8 cellular contexts compared by ENCODE assay signal in genomic region chr10:67884313-67884841, GRCh38. TPM values are rescaled to one million over a fixed set of nuclear protein-coding genes. Genes with fewer than 3 reads are reported as not detected.
DNase-seq lines count a peak whose midpoint lies in the region; ATAC-seq, FAIRE-seq and TF ChIP-seq lines count a peak whose summit lies in the region.

TSS of gene SIRT1 (plus strand) at chr10:67884656. CDS start at chr10:67884722, 66 bp downstream.

- H3K9me3 ChIP-seq in OCI-LY1 (ENCODE audit: low read length) (no peaks in the 10 kb centered on the region), endothelial cell of umbilical vein (replicated peaks; ENCODE audit: control insufficient read depth, insufficient read depth, low read length) (no peaks in the 10 kb centered on the region)

- H3K79me2 ChIP-seq in OCI-LY1 (ENCODE audit: insufficient read depth, low read length) (peaks cover 39% of the 10 kb centered on the region), endothelial cell of umbilical vein (ENCODE audit: control insufficient read depth, insufficient read depth, low read length) (peaks cover 34% of the 10 kb centered on the region)

- H4K20me1 ChIP-seq in OCI-LY1 (ENCODE audit: insufficient read depth, low read length) (no peaks in the 10 kb centered on the region), endothelial cell of umbilical vein (replicated peaks; ENCODE audit: control insufficient read depth, extremely low read depth, insufficient read depth, low read length) (no peaks in the 10 kb centered on the region)

- H3K27me3 ChIP-seq in OCI-LY1 (ENCODE audit: insufficient read depth, low read length) (no peaks in the 10 kb centered on the region), endothelial cell of umbilical vein (ENCODE audit: control insufficient read depth in 2 of 2, insufficient read depth in 2 of 2, low read length in 2 of 2) (no peaks in the 10 kb centered on the region)

- intact Hi-C loops in endothelial cell of umbilical vein (cut with micrococcal nuclease): loop anchor here (1.0 to 2.0 kb wide), 8 partner anchors 29 to 447 kb away; no protein-coding TSS in a partner anchor

- H3K4me1 ChIP-seq in OCI-LY1 (ENCODE audit: insufficient read depth, low read length, severe bottlenecking): peaks cover 19% of the 10 kb centered on the region
- H3K4me1 ChIP-seq in endothelial cell of umbilical vein (ENCODE audit: control insufficient read depth, extremely low read depth, insufficient read depth, low read length): peaks cover 11% of the 10 kb centered on the region

- peak; percentile 96 for TF ChIP-seq POLR2A in endothelial cell of umbilical vein (IDR thresholded peaks at IDR 0.05; ENCODE audit: low read depth, low read length)

- no peaks in the 10 kb centered on the region for H3K9me2 ChIP-seq in OCI-LY1 (ENCODE audit: low read depth, low read length)

- H3K9ac ChIP-seq in OCI-LY1 (ENCODE audit: low read length): peak within 1 kb of the TSS; percentile 71
- H3K9ac ChIP-seq in endothelial cell of umbilical vein (replicated peaks; ENCODE audit: extremely low read depth, insufficient read depth, low read length): peak within 1 kb of the TSS; percentile 79

- FAIRE-seq in endothelial cell of umbilical vein (lab: Jason Lieb, UNC): peak; percentile 70

- H3K4me2 ChIP-seq in OCI-LY1 (ENCODE audit: low read length): peak within 1 kb of the TSS; percentile 66
- peak within 1 kb of the TSS; percentile 98 for H3K4me2 ChIP-seq in endothelial cell of umbilical vein (ENCODE audit: insufficient read depth, low read length)

- TF ChIP-seq CTCF in OCI-LY1 (IDR thresholded peaks at IDR 0.05; ENCODE audit: low read length) (no peak), endothelial cell of umbilical vein (IDR thresholded peaks at IDR 0.05; ENCODE audit: extremely low read depth in 1 of 2, insufficient read depth in 1 of 2, low read depth in 1 of 2, low read length in 2 of 2) (no peak)

- DNase-seq in DMS 273 treated with DMSO at 0.1 percent for 48 hours (lab: John Stamatoyannopoulos, UW): peak; percentile 82
- DNase-seq in HuH-7 (ENCODE audit: low spot score): peak; percentile 78
- peak; percentile 94 for DNase-seq in activated T-cell treated with anti-CD3 and anti-CD28 coated beads for 1 hour (ENCODE audit: low read depth)
- DNase-seq in endothelial cell of umbilical vein (ENCODE audit: low read depth, low spot score): peak; percentile 96
- peak; percentile 91 for DNase-seq in middle frontal gyrus (ENCODE audit: extremely low spot score, low spot score)
- DNase-seq in stimulated activated CD8-positive, alpha-beta memory T cell treated with anti-CD3 and anti-CD28 coated beads, Interleukin-2, amount 100 ng/mL, for 1 hour (ENCODE audit: low read depth in 2 of 2): peak; percentile 93

- peak within 1 kb of the TSS; percentile 69 for H3K27ac ChIP-seq in OCI-LY1 (ENCODE audit: low read depth, low read length, poor library complexity, severe bottlenecking)
- H3K27ac ChIP-seq in endothelial cell of umbilical vein (ENCODE audit: insufficient read depth, low read depth, low read length): peak within 1 kb of the TSS; percentile 68

- POLR2A ChIA-PET in endothelial cell of umbilical vein (lab: Charles Lee): no interaction called here

- H3F3A ChIP-seq in OCI-LY1 (ENCODE audit: insufficient read depth, low read length): 0 out of 2 replicates have a peak, but pooled peaks cover 7% of the 10 kb centered on the region

- H2AFZ ChIP-seq in OCI-LY1 (ENCODE audit: low read length) (peak within 1 kb of the TSS; percentile 33), endothelial cell of umbilical vein (ENCODE audit: low read depth, low read length) (peak within 1 kb of the TSS; percentile 70)

- dilution Hi-C loops in endothelial cell of umbilical vein (cut with MboI; ENCODE audit: extremely low pct_ligation_motif_present, low sequenced_read_pairs): no loop called here

- H3K4me3 ChIP-seq in OCI-LY1 (ENCODE audit: low read depth, low read length, poor library complexity, severe bottlenecking): peak within 1 kb of the TSS; percentile 66
- peak within 1 kb of the TSS; percentile 95 to 97 (median 96) for H3K4me3 ChIP-seq in endothelial cell of umbilical vein (replicated peaks in 1 of 3; ENCODE audit: insufficient read depth in 1 of 3, low read depth in 1 of 3, low read length in 3 of 3)

- CTCF ChIA-PET in endothelial cell of umbilical vein (lab: Charles Lee): interaction anchor here (0.6 to 5.1 kb wide), 8 partner anchors 11 to 328 kb away, joined by 3 to 23 read pairs (median 4); no protein-coding TSS in a partner anchor

- peak; percentile 82 for ATAC-seq in GM21526 (IDR thresholded peaks at IDR 0.05; ENCODE audit: low FRiP score, unreplicated experiment)

- no TSS peak for BruUV-seq in endothelial cell of umbilical vein (replicated peaks; lab: Mats Ljungman, UMichigan)

- H3K36me3 ChIP-seq in OCI-LY1 (ENCODE audit: insufficient read depth, low read length) (peaks cover 27% of the 10 kb centered on the region), endothelial cell of umbilical vein (ENCODE audit: control insufficient read depth in 2 of 2, extremely low read depth in 1 of 2, insufficient read depth in 2 of 2, low read length in 2 of 2) (peaks cover 9 to 10% of the 10 kb centered on the region in 2 experiments)

- no peaks in the 10 kb centered on the region for H3K9me1 ChIP-seq in endothelial cell of umbilical vein (replicated peaks; ENCODE audit: control insufficient read depth, extremely low read depth, insufficient read depth, low read length)

TF ChIP-seq in endothelial cell of umbilical vein, 7 proteins besides CTCF, POLR2A, EP300 and RAD21:
- TF ChIP-seq JUN (IDR thresholded peaks at IDR 0.05; ENCODE audit: borderline replicate concordance, insufficient read depth, insufficient read length, low read depth) (no peak), MYC (IDR thresholded peaks at IDR 0.05; ENCODE audit: low read depth, low read length) (peak; percentile 81), EZH2 (IDR thresholded peaks at IDR 0.05; ENCODE audit: borderline replicate concordance, low read depth, low read length, severe bottlenecking) (no peak), MAX (IDR thresholded peaks at IDR 0.05; ENCODE audit: insufficient read depth, insufficient read length) (peak; percentile 98), POLR2AphosphoS5 (IDR thresholded peaks at IDR 0.05; ENCODE audit: insufficient read depth, low read depth, low read length) (peak; percentile 97)

RNA-seq across cellular contexts. Expression of gene SIRT1, which starts in this region (rescaled TPM):
- 14.8 and 15.1 TPM in 2 replicates for total RNA-seq in endothelial cell of umbilical vein
- polyA plus RNA-seq in endothelial cell of umbilical vein: 2.5 and 3.7 TPM in 2 replicates
- polyA plus RNA-seq in endothelial cell of umbilical vein (2011; cell fraction: cytosol; rRNA removed): 4.7 and 5.3 TPM in 2 replicates
- polyA plus RNA-seq in endothelial cell of umbilical vein (2011; cell fraction: nucleus; rRNA removed): 8.8 and 11.2 TPM in 2 replicates
- polyA plus RNA-seq in endothelial cell of umbilical vein (2012): 9.3 and 10.8 TPM in 2 replicates
- polyA minus RNA-seq in endothelial cell of umbilical vein: 3.8 TPM in 2 replicates
- polyA minus RNA-seq in endothelial cell of umbilical vein (2011; cell fraction: cytosol; rRNA and poly(A)+ RNA removed): 18.8 TPM
- polyA minus RNA-seq in endothelial cell of umbilical vein (2011; cell fraction: nucleus; rRNA and poly(A)+ RNA removed): 9.1 and 12.4 TPM in 2 replicates

Comparison
In these comparisons a context has a peak if more than half of its experiments do, and no peak if none do; other contexts are left out.
1. Peak in every context shown above with its lines: DNase-seq, ATAC-seq, H3K4me3 ChIP-seq and H3K27ac ChIP-seq.